8 cellular contexts compared by ENCODE assay signal in the genomic region with DNA sequence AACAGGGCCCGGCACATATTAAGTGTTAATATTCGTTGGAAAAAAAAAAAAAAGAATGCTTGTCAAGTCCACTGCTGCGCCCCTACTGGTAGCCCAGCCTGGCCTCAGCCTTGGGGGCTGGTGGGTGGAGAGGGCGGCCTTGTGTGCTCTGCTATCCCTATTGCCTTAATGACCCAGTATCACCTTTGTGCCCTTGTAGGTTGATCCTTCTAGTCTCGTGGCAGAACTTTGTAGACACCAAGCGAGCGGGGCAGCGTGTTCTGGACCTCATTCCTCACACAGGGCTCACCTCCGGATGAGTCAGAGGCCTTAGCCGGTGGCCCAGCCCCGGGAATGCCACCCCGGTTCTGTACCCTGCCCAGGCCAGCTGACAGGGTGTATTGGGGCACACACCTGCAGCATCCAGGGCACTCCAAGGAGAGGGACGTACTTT. TPM values are rescaled to one million over a fixed set of nuclear protein-coding genes. Genes with fewer than 3 reads are reported as not detected.
DNase-seq lines count a peak whose midpoint lies in the region; ATAC-seq and TF ChIP-seq lines count a peak whose summit lies in the region.

No MANE protein-coding gene starts in this region.

- H3K9me3 ChIP-seq in CD8-positive, alpha-beta memory T cell (ENCODE audit: low read length), result no peaks in the 10 kb centered on the region
- no peaks in the 10 kb centered on the region for H3K9me3 ChIP-seq in HUES64 (ENCODE audit: insufficient read depth, low read depth, low read length)

- POLR2A ChIA-PET in CD8-positive, alpha-beta memory T cell (lab: Charles Lee), result interaction anchor here (1.0 kb wide), 1 partner anchor 67 kb away, joined by 5 read pairs; no protein-coding TSS in a partner anchor

- ATAC-seq in HG03025 (IDR thresholded peaks at IDR 0.05; ENCODE audit: low FRiP score, unreplicated experiment), result no peak

- TF ChIP-seq CTCF in astrocyte of the cerebellum (IDR thresholded peaks at IDR 0.05; ENCODE audit: low read depth, low read length, missing control alignments), result peak; percentile 58

- peaks cover 25% of the 10 kb centered on the region for H3K4me1 ChIP-seq in CD8-positive, alpha-beta memory T cell (ENCODE audit: insufficient read depth, low read length)
- H3K4me1 ChIP-seq in HUES64 (ENCODE audit: insufficient read depth, low read length), result peaks cover 19% of the 10 kb centered on the region

- H3K27me3 Mint-ChIP-seq in CD8-positive, alpha-beta memory T cell, result peaks cover 0 to under 1% of the 10 kb centered on the region in 2 donors

- peak overlapping the region; percentile 73 for H3K4me3 ChIP-seq in CD8-positive, alpha-beta memory T cell (ENCODE audit: low read length)
- H3K4me3 ChIP-seq in HUES64 (ENCODE audit: low read length) (peak overlapping the region; percentile 73), astrocyte of the cerebellum (ENCODE audit: low read depth, low read length) (peak overlapping the region; percentile 91)

- peaks cover 0 to 6% (median 0%) of the 10 kb centered on the region in 3 donors for H3K36me3 Mint-ChIP-seq in CD8-positive, alpha-beta memory T cell

- peak overlapping the region; percentile 79 for H3K27ac ChIP-seq in CD8-positive, alpha-beta memory T cell (ENCODE audit: low read depth, low read length)
- H3K27ac ChIP-seq in HUES64 (ENCODE audit: low read depth, low read length) (peak overlapping the region; percentile 98; the same call in 1 of the 2 replicates), substantia nigra (ENCODE audit: low read depth, low read length, poor library complexity, severe bottlenecking) (peak overlapping the region; percentile 93)

- H3K9ac ChIP-seq in HUES64 (ENCODE audit: low read depth, low read length), result no peak overlapping the region

- in situ Hi-C loops in astrocyte of the cerebellum (cut with HindIII; ENCODE audit: low sequenced_read_pairs), result no loop called here

- no peaks in the 10 kb centered on the region for H3K9me3 Mint-ChIP-seq in CD8-positive, alpha-beta memory T cell

- 50% methylated on average over 13 of the region's 13 CpGs for WGBS in HUES64

- CTCF ChIA-PET in CD8-positive, alpha-beta memory T cell (lab: Charles Lee), result no interaction called here

- H3K27ac Mint-ChIP-seq in CD8-positive, alpha-beta memory T cell, result peak overlapping the region; percentile 64 to 95 (median 85)

- peak overlapping the region; percentile 69 to 100 (median 92) for H3K4me3 Mint-ChIP-seq in CD8-positive, alpha-beta memory T cell

- H3K36me3 ChIP-seq in CD8-positive, alpha-beta memory T cell (ENCODE audit: insufficient read depth, low read length), result no peaks in the 10 kb centered on the region
- no peaks in the 10 kb centered on the region for H3K36me3 ChIP-seq in HUES64 (ENCODE audit: insufficient read depth, low read length)

- no peaks in the 10 kb centered on the region for H3K27me3 ChIP-seq in CD8-positive, alpha-beta memory T cell (ENCODE audit: insufficient read depth, low read length, poor library complexity, severe bottlenecking)
- no peaks in the 10 kb centered on the region for H3K27me3 ChIP-seq in HUES64 (ENCODE audit: insufficient read depth, low read length)

- peaks cover 19 to 21% (median 20%) of the 10 kb centered on the region in 3 donors for H3K4me1 Mint-ChIP-seq in CD8-positive, alpha-beta memory T cell

- DNase-seq in CD8-positive, alpha-beta memory T cell, result no peak
- DNase-seq in astrocyte of the cerebellum (ENCODE audit: low read depth) (no peak), islet precursor cell (peak; percentile 87), substantia nigra (lab: John Stamatoyannopoulos, UW) (peak in 4 of 49 donors; percentile 6 to 21 (median 16)), activated gamma-delta T cell (lab: John Stamatoyannopoulos, UW) (no peak), NCI-H2081 treated with DMSO at 0.1 percent for 48 hours (lab: John Stamatoyannopoulos, UW) (no peak)

RNA-seq across cellular contexts. Expression of gene RCOR1, which starts 1.8 kb away (rescaled TPM):
- 10 to 100 TPM; 14.5 to 14.9 TPM for total RNA-seq in CD8-positive, alpha-beta memory T cell
- polyA plus RNA-seq in CD8-positive, alpha-beta memory T cell, result 1.1 TPM
- polyA plus RNA-seq in HUES64 (2013, experiment 1 of 2), result 13.5 TPM
- 15.9 TPM for polyA plus RNA-seq in HUES64 (2013, experiment 2 of 2)
